9 cellular contexts compared by ENCODE assay signal in the genomic region with DNA sequence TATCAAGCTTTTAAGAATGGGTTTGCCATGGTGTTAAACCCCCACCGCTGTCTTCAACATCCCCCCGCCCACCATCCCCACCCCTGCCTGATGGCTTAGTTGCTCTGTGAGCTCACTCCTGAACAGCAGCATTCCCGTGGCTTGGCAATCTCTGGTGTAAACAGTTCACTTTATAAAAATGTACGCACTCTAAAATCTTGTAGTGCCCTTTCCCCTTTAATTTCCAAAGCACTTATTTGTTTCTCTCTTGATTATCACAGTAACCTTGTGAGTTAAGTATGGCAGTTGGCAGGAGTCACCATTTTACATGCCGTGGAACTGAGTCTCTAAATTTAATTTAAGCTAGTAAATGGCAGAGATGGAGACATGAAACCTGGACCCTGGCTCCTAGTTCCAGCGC.
A peak's percentile ranks its signal among the peaks of the same experiment; 100 is the strongest.
DNase-seq lines count a peak whose midpoint lies in the region; ATAC-seq and TF ChIP-seq lines count a peak whose summit lies in the region.
"Had no signal": no experiment of that assay in that cellular context is flagged by ENCODE, and none has a peak within 500 bp of the region (broad histone marks: within the 10 kb centered on the region; RNA-seq: fewer than 3 reads in every experiment).

No MANE protein-coding gene starts in this region.

- CTCF ChIA-PET in PC-9 (lab: Charles Lee), result no interaction called here

- no peaks in the 10 kb centered on the region for H3F3A ChIP-seq in PC-9 (ENCODE audit: insufficient read depth, low read depth)

- H3K27ac ChIP-seq in PC-9 (peak overlapping the region; percentile 55; the same call in 1 of the 2 replicates), gastrocnemius medialis (peak overlapping the region; percentile 79 to 92 (median 86))

- no peak for TF ChIP-seq CTCF in PC-9 (conservative IDR thresholded peaks at IDR 0.05)
- no peak for TF ChIP-seq CTCF in gastrocnemius medialis (IDR thresholded peaks at IDR 0.05 in 4 of 5, conservative IDR thresholded peaks at IDR 0.05 in 1 of 5)
- no peak for TF ChIP-seq CTCF in mesothelial cell of epicardium (IDR thresholded peaks at IDR 0.05; ENCODE audit: unreplicated experiment)

- H3K36me3 ChIP-seq in PC-9 (ENCODE audit: low read depth), result no peaks in the 10 kb centered on the region
- H3K36me3 ChIP-seq in gastrocnemius medialis, result no peaks in the 10 kb centered on the region

- POLR2A ChIA-PET in PC-9 (lab: Charles Lee; ENCODE audit: unreplicated experiment), result no interaction called here

- peaks cover 2% of the 10 kb centered on the region for H3K36me3 Mint-ChIP-seq in mesothelial cell of epicardium

- intact Hi-C loops in PC-9 (cut with micrococcal nuclease; ENCODE audit: unreplicated experiment) (no loop called here), gastrocnemius medialis (cut with DNase I; ENCODE audit: low total_unique reads) (loop anchor here (5.0 kb wide), 1 partner anchor 34 kb away; no protein-coding TSS in a partner anchor)

- H3K27me3 ChIP-seq in PC-9 (ENCODE audit: insufficient read depth, low read depth) (no peaks in the 10 kb centered on the region), gastrocnemius medialis (no peaks in the 10 kb centered on the region)

- H3K4me1 Mint-ChIP-seq in mesothelial cell of epicardium, result peaks cover 41% of the 10 kb centered on the region

- H3K27me3 Mint-ChIP-seq in mesothelial cell of epicardium (ENCODE audit: low read depth), result no peaks in the 10 kb centered on the region

- no peaks in the 10 kb centered on the region for H4K20me1 ChIP-seq in PC-9 (ENCODE audit: insufficient read depth)

- H3K4me3 ChIP-seq in PC-9 (no peak overlapping the region), gastrocnemius medialis (no peak overlapping the region)

- H3K27ac Mint-ChIP-seq in mesothelial cell of epicardium, result no peak overlapping the region

- H3K4me2 ChIP-seq in PC-9, result 0 out of 2 replicates have a peak overlapping the region, but pooled peaks have one; percentile 23

- TF ChIP-seq POLR2A in gastrocnemius medialis (IDR thresholded peaks at IDR 0.05), result no peak

- peak; percentile 1 to 7 for ATAC-seq in gastrocnemius medialis
- ATAC-seq in GM21360 (IDR thresholded peaks at IDR 0.05; ENCODE audit: unreplicated experiment), result no peak

- H3K79me2 ChIP-seq in PC-9 (ENCODE audit: low read depth), result no peaks in the 10 kb centered on the region

- DNase-seq in EL, result peak; percentile 8
- DNase-seq in PC-9, result no peak
- DNase-seq in fibroblast of gingiva (ENCODE audit: low read depth), result peak; percentile 31
- DNase-seq in gastrocnemius medialis, result no peak
- DNase-seq in NCI-H345 (lab: John Stamatoyannopoulos, UW), result no peak
- no peak for DNase-seq in mesothelial cell of epicardium (ENCODE audit: low spot score in 2 of 2, unreplicated experiment in 2 of 2)
- DNase-seq in dermis blood vessel endothelial cell, result no peak
- DNase-seq: SW 1271 had no signal

- BruUV-seq in PC-9 (replicated peaks; lab: Mats Ljungman, UMichigan), result no TSS peak

- no peak overlapping the region for H3K4me3 Mint-ChIP-seq in mesothelial cell of epicardium

- H3K9me2 ChIP-seq in PC-9 (ENCODE audit: insufficient read depth), result no peaks in the 10 kb centered on the region

- H3K4me1 ChIP-seq in PC-9 (replicated peaks; ENCODE audit: insufficient read depth) (peaks cover 17% of the 10 kb centered on the region), gastrocnemius medialis (peaks cover 97 to 98% of the 10 kb centered on the region in 2 donors)

- no peaks in the 10 kb centered on the region for H3K9me3 Mint-ChIP-seq in mesothelial cell of epicardium

- in situ Hi-C loops in gastrocnemius medialis (cut with MboI; ENCODE audit: low sequenced_read_pairs in 4 of 4), result no loop called here

- H3K9me3 ChIP-seq in PC-9 (ENCODE audit: insufficient read depth, low read depth) (no peaks in the 10 kb centered on the region), gastrocnemius medialis (no peaks in the 10 kb centered on the region)

- no peak overlapping the region for H2AFZ ChIP-seq in PC-9

Comparison
In these comparisons a context has a peak if more than half of its experiments do, and no peak if none do; other contexts are left out.
1. DNase-seq: peak in EL (single experiment) and fibroblast of gingiva (single experiment); none in PC-9 (0 of 2), gastrocnemius medialis (0 of 2), NCI-H345 (single experiment), mesothelial cell of epicardium (0 of 2) and dermis blood vessel endothelial cell (single experiment).